Comparison of ENCODE assay signal across 8 cellular contexts in the genomic region with DNA sequence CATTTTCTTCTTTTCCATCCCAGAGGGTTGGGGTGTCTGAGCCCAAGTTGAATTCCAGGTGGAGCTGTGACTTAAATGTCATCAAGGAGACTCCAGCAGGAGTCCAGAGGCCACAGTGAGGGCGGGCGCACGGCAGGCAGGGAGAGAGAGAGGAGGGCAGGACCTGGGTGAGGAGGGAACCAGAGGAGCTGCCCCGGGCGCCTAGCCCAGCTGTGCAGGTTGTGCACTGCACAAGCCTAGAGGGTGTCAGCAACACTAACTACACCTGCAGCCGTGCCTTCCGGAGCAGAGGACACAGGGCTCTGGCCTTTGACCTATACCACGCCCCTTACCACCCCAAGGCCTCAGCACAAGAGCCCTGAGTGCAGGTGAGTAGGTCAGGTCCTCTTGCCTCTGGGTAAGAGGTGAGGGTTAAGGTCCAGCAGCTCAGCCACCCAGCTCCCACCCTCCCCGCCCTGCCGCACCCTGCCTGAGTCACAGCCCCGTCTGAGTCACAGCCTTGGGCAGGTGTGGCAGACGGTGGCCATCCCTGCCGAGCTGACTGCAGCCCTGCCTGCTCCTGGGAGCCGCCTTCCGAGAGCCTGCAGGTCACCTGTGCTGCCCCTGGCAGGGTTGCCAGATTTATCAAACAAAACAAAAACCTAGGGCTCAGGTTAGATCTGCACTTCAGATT. TPM values are rescaled to one million over a fixed set of nuclear protein-coding genes. Genes with fewer than 3 reads are reported as not detected.
DNase-seq lines count a peak whose midpoint lies in the region; ATAC-seq, FAIRE-seq and TF ChIP-seq lines count a peak whose summit lies in the region.

No MANE protein-coding gene starts in this region.

- H3K27ac ChIP-seq in A549 (peak overlapping the region; percentile 73 to 87), WERI-Rb-1 (peak overlapping the region; percentile 99), left lung (peak overlapping the region; percentile 65 to 70), gastroesophageal sphincter (no peak overlapping the region)

- peak overlapping the region; percentile 86 for H3K4me2 ChIP-seq in A549

- no peak for FAIRE-seq in A549 (lab: Jason Lieb, UNC)

- WGBS in A549 (ENCODE audit: missing lambda C conversion rate) = 1% methylated on average over 10 of the region's 15 CpGs
- WGBS in gastroesophageal sphincter (ENCODE audit: low coverage in 1 of 2), 2 donors = no CpG with 5 or more reads among the region's 15 CpGs

- POLR2A ChIA-PET in A549 (lab: Yijun Ruan, JAX) = interaction anchor here (0.6 to 1.5 kb wide), 5 partner anchors 12 to 210 kb away, joined by 3 to 10 read pairs (median 3); no protein-coding TSS in a partner anchor

- TF ChIP-seq EP300 in A549 (IDR thresholded peaks at IDR 0.05) (0 out of 5 replicates have a peak, but pooled peaks of 1 of the 2 experiments have one; percentile 15), gastroesophageal sphincter (IDR thresholded peaks at IDR 0.05) (no peak)

- peaks cover 77% of the 10 kb centered on the region for H3K4me1 ChIP-seq in A549
- peaks cover 16 to 82% of the 10 kb centered on the region in 2 donors for H3K4me1 ChIP-seq in left lung
- H3K4me1 ChIP-seq in gastroesophageal sphincter = peaks cover 0 to 50% (median 9%) of the 10 kb centered on the region in 3 donors

- TF ChIP-seq CTCF in A549 (IDR thresholded peaks at IDR 0.05) (no peak), WERI-Rb-1 (IDR thresholded peaks at IDR 0.05; ENCODE audit: low read depth, low read length) (no peak), left lung (IDR thresholded peaks at IDR 0.05) (no peak), gastroesophageal sphincter (IDR thresholded peaks at IDR 0.05) (no peak)

- no peaks in the 10 kb centered on the region for H3K27me3 ChIP-seq in WERI-Rb-1 (ENCODE audit: insufficient read depth, low read depth, severe bottlenecking)
- H3K27me3 ChIP-seq in left lung = no peaks in the 10 kb centered on the region
- H3K27me3 ChIP-seq in gastroesophageal sphincter = peaks cover 6% of the 10 kb centered on the region

- intact Hi-C loops in left lung (cut with DNase I) = no loop called here

- CTCF ChIA-PET in A549 (lab: Yijun Ruan, JAX) = interaction anchor here (0.7 to 8.5 kb wide), 23 partner anchors 9 to 327 kb away, joined by 3 to 113 read pairs (median 8); no protein-coding TSS in a partner anchor

- H3K4me3 ChIP-seq in A549 (peak overlapping the region; percentile 19; the same call in 2 of the 3 replicates), WERI-Rb-1 (ENCODE audit: low read depth, low read length) (no peak overlapping the region), left lung (no peak overlapping the region), gastroesophageal sphincter (no peak overlapping the region)

- H3K9me3 ChIP-seq in A549 (no peaks in the 10 kb centered on the region), WERI-Rb-1 (ENCODE audit: severe bottlenecking) (no peaks in the 10 kb centered on the region), left lung (no peaks in the 10 kb centered on the region), gastroesophageal sphincter (no peaks in the 10 kb centered on the region)

- TF ChIP-seq POLR2A in A549 (IDR thresholded peaks at IDR 0.05; ENCODE audit: low read length) (no peak), gastroesophageal sphincter (IDR thresholded peaks at IDR 0.05) (no peak)

- DNase-seq in A549 (ENCODE audit: low read depth in 1 of 2, low spot score in 1 of 2) = peak; percentile 86 to 95
- peak; percentile 13 for DNase-seq in HCEC 1CT
- DNase-seq in WERI-Rb-1 = no peak
- DNase-seq in left lung = peak; percentile 85 to 91
- no peak for DNase-seq in activated effector memory CD4-positive, alpha-beta T cell treated with Interleukin-2 at 50 U/mL for 16 hours
- DNase-seq in hypothalamus (lab: John Stamatoyannopoulos, UW) = no peak

- H3K36me3 ChIP-seq in WERI-Rb-1 = no peaks in the 10 kb centered on the region
- H3K36me3 ChIP-seq in left lung = no peaks in the 10 kb centered on the region
- H3K36me3 ChIP-seq in gastroesophageal sphincter = no peaks in the 10 kb centered on the region

- TF ChIP-seq RAD21 in A549 (conservative IDR thresholded peaks at IDR 0.05 in 1 of 2, IDR thresholded peaks at IDR 0.05 in 1 of 2) = no peak

- peak; percentile 73 to 76 for ATAC-seq in A549
- peak; percentile 74 for ATAC-seq in left lung
- no peak for ATAC-seq in gastroesophageal sphincter
- no peak for ATAC-seq in GM18870 (IDR thresholded peaks at IDR 0.05; ENCODE audit: unreplicated experiment)

TF ChIP-seq in A549, 52 proteins besides CTCF, POLR2A, EP300 and RAD21 (continues in another document):
- TF ChIP-seq HEYL (CRISPR knock-in tag; IDR thresholded peaks at IDR 0.05) (no peak), NPAS2 (CRISPR knock-in tag; IDR thresholded peaks at IDR 0.05; ENCODE audit: borderline replicate concordance) (no peak), EHF (CRISPR knock-in tag; IDR thresholded peaks at IDR 0.05) (no peak), CEBPB (IDR thresholded peaks at IDR 0.05) (no peak), FOSL2 (IDR thresholded peaks at IDR 0.05) (peak; percentile 70; the same call in 1 of the 2 replicates), FOSL2 (CRISPR knock-in tag; IDR thresholded peaks at IDR 0.05) (peak; percentile 84), EHMT2 (IDR thresholded peaks at IDR 0.05; ENCODE audit: low read depth) (no peak), RCOR1 (IDR thresholded peaks at IDR 0.05; ENCODE audit: low read depth, low read length) (no peak), JUN (IDR thresholded peaks at IDR 0.05) (peak in 1 of 2 experiments; percentile 47; a peak in 1 of 5 replicates), JUNB (IDR thresholded peaks at IDR 0.05) (peak; percentile 69), FOSB (CRISPR knock-in tag; IDR thresholded peaks at IDR 0.05) (no peak), PHF8 (IDR thresholded peaks at IDR 0.05; ENCODE audit: borderline replicate concordance, low read depth) (no peak), SMC3 (IDR thresholded peaks at IDR 0.05) (no peak), CHD2 (IDR thresholded peaks at IDR 0.05; ENCODE audit: low read length, partially characterized antibody) (no peak), ZC3H11A (IDR thresholded peaks at IDR 0.05) (no peak), CBX2 (IDR thresholded peaks at IDR 0.05; ENCODE audit: borderline replicate concordance, low read depth) (no peak)
- TF ChIP-seq, protein P1, sequence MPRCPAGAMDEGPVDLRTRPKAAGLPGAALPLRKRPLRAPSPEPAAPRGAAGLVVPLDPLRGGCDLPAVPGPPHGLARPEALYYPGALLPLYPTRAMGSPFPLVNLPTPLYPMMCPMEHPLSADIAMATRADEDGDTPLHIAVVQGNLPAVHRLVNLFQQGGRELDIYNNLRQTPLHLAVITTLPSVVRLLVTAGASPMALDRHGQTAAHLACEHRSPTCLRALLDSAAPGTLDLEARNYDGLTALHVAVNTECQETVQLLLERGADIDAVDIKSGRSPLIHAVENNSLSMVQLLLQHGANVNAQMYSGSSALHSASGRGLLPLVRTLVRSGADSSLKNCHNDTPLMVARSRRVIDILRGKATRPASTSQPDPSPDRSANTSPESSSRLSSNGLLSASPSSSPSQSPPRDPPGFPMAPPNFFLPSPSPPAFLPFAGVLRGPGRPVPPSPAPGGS (IDR thresholded peaks at IDR 0.05) = no peak
- TF ChIP-seq, protein P2, sequence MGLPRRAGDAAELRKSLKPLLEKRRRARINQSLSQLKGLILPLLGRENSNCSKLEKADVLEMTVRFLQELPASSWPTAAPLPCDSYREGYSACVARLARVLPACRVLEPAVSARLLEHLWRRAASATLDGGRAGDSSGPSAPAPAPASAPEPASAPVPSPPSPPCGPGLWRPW (IDR thresholded peaks at IDR 0.05) = no peak

RNA-seq across cellular contexts. Expression of a gene that starts 6.4 kb away (rescaled TPM):
- polyA plus RNA-seq in A549 (2011; rRNA removed) = 32.3 and 38.6 TPM in 2 replicates
- 56.2 and 86.6 TPM in 2 replicates for polyA plus RNA-seq in A549 (2012; cell fraction: cytosol; rRNA removed)
- 85.4 and 94.9 TPM in 2 replicates for polyA plus RNA-seq in A549 (2012; cell fraction: nucleus; rRNA removed)
- 44.3 to 49.5 TPM (median 46.3 TPM) in 3 replicates for polyA plus RNA-seq in A549 (2017; fragmentation: RNase III; extraction: RNeasy Plus Mini Kit Qiagen cat#74134 plus additional on column Dnase treatment)
- polyA minus RNA-seq in A549 (2011; rRNA and poly(A)+ RNA removed) = 39.4 and 43.6 TPM in 2 replicates
- 100 to 1,000 TPM; 127 to 170 TPM for total RNA-seq in left lung
- total RNA-seq in gastroesophageal sphincter = 10 to 100 TPM; 28.8 to 43.6 (median 38.4) TPM

RNA-seq across cellular contexts. Expression of a gene that starts 18.7 kb away (rescaled TPM):
- polyA plus RNA-seq in A549 (2011; rRNA removed) = 6.7 and 8.8 TPM in 2 replicates
- 15.7 and 24.3 TPM in 2 replicates for polyA plus RNA-seq in A549 (2012; cell fraction: cytosol; rRNA removed)
- 36.4 and 49.4 TPM in 2 replicates for polyA plus RNA-seq in A549 (2012; cell fraction: nucleus; rRNA removed)
- polyA plus RNA-seq in A549 (2017; fragmentation: RNase III; extraction: RNeasy Plus Mini Kit Qiagen cat#74134 plus additional on column Dnase treatment) = 6.0 to 8.2 TPM (median 6.7 TPM) in 3 replicates
- polyA minus RNA-seq in A549 (2011; rRNA and poly(A)+ RNA removed) = 4.8 and 7.3 TPM in 2 replicates
- 10 to 100 TPM; 12.6 to 12.7 TPM for total RNA-seq in left lung
- total RNA-seq in gastroesophageal sphincter = 10 to 100 TPM in 2 of 4 donors, 1 to 10 TPM in 2; 7.8 to 24.4 (median 11.2) TPM

RNA-seq across cellular contexts. Expression of a gene that starts 30.9 kb away (rescaled TPM):
- 15.3 and 19.9 TPM in 2 replicates for polyA plus RNA-seq in A549 (2011; rRNA removed)
- polyA plus RNA-seq in A549 (2012; cell fraction: cytosol; rRNA removed) = 49.6 and 71.8 TPM in 2 replicates
- polyA plus RNA-seq in A549 (2012; cell fraction: nucleus; rRNA removed) = 70.7 and 117 TPM in 2 replicates
- 28.9 to 34.4 TPM (median 32.3 TPM) in 3 replicates for polyA plus RNA-seq in A549 (2017; fragmentation: RNase III; extraction: RNeasy Plus Mini Kit Qiagen cat#74134 plus additional on column Dnase treatment)
- polyA minus RNA-seq in A549 (2011; rRNA and poly(A)+ RNA removed) = 3.1 and 5.9 TPM in 2 replicates
- 100 to 1,000 TPM; 105 to 165 TPM for total RNA-seq in left lung
- total RNA-seq in gastroesophageal sphincter = 10 to 100 TPM; 38.8 to 81.0 (median 56.4) TPM

RNA-seq across cellular contexts. Expression of a gene that starts 49.1 kb away (rescaled TPM):
- not detected in 2 replicates for polyA plus RNA-seq in A549 (2011; rRNA removed)
- polyA plus RNA-seq in A549 (2012; cell fraction: cytosol; rRNA removed) = not detected in 2 replicates
- polyA plus RNA-seq in A549 (2012; cell fraction: nucleus; rRNA removed) = not detected in 2 replicates
- not detected in 3 replicates for polyA plus RNA-seq in A549 (2017; fragmentation: RNase III; extraction: RNeasy Plus Mini Kit Qiagen cat#74134 plus additional on column Dnase treatment)
- polyA minus RNA-seq in A549 (2011; rRNA and poly(A)+ RNA removed) = not detected in 2 replicates
- 10 to 100 TPM in 1 of 2 donors, under 1 TPM in 1; 0.32 to 10.0 TPM for total RNA-seq in left lung
- 10 to 100 TPM in 2 of 4 donors, 1 to 10 TPM in 2; 3.9 to 16.5 (median 9.9) TPM for total RNA-seq in gastroesophageal sphincter

RNA-seq across cellular contexts. Expression of a gene that starts 54.7 kb away (rescaled TPM):
- polyA plus RNA-seq in A549 (2011; rRNA removed) (not detected in 2 replicates), A549 (2017; fragmentation: RNase III; extraction: RNeasy Plus Mini Kit Qiagen cat#74134 plus additional on column Dnase treatment) (not detected in 3 replicates)
- not detected in 2 replicates for polyA plus RNA-seq in A549 (2012; cell fraction: cytosol; rRNA removed)
- not detected in 2 replicates for polyA plus RNA-seq in A549 (2012; cell fraction: nucleus; rRNA removed)
- polyA minus RNA-seq in A549 (2011; rRNA and poly(A)+ RNA removed) = not detected in 2 replicates
- total RNA-seq in left lung (10 to 100 TPM in 1 of 2 donors, under 1 TPM in 1; 0.38 to 18.9 TPM), gastroesophageal sphincter (10 to 100 TPM; 16.2 to 31.4 (median 22.7) TPM)

Comparison
In these comparisons a context has a peak if more than half of its experiments do, and no peak if none do; other contexts are left out.
1. ATAC-seq: peak in A549 (2 of 2) and left lung (single experiment); none in gastroesophageal sphincter (single experiment) and GM18870 (single experiment).
2. DNase-seq: peak in A549 (2 of 2), HCEC 1CT (single experiment) and left lung (2 of 2); none in WERI-Rb-1 (single experiment), activated effector memory CD4-positive, alpha-beta T cell treated with Interleukin-2 at 50 U/mL for 16 hours (single experiment) and hypothalamus (0 of 51).
3. H3K27ac ChIP-seq: peak in A549 (2 of 2), WERI-Rb-1 (single experiment) and left lung (2 of 2); none in gastroesophageal sphincter (0 of 4).